Comparison of ENCODE assay signal across 1 cellular context in genomic region chr6:3986241-3986640, GRCh38.
TF ChIP-seq lines count a peak whose summit lies in the region.

No MANE protein-coding gene starts in this region.

TF ChIP-seq in WTC11, 78 proteins besides CTCF, POLR2A, EP300 and RAD21 (continued from another document):
- TF ChIP-seq ZNF532 (CRISPR knock-in tag; IDR thresholded peaks at IDR 0.05; ENCODE audit: borderline replicate concordance): no peak
- TF ChIP-seq IRF2 (CRISPR knock-in tag; IDR thresholded peaks at IDR 0.05; ENCODE audit: borderline replicate concordance, low read depth): no peak
- TF ChIP-seq FOXP4 (CRISPR knock-in tag; IDR thresholded peaks at IDR 0.05): no peak
- TF ChIP-seq SP1 (CRISPR knock-in tag; conservative IDR thresholded peaks at IDR 0.05): no peak
- no peak for TF ChIP-seq NFATC4 (CRISPR knock-in tag; IDR thresholded peaks at IDR 0.05)
- peak; percentile 31; the same call in 1 of the 2 replicates for TF ChIP-seq ZNF121 (CRISPR knock-in tag; IDR thresholded peaks at IDR 0.05)
TF ChIP-seq in WTC11: peak in this region for 1.
